In genomic region chr1:25487628-25488027, GRCh38 we compare ENCODE assay signal across 10 cellular contexts. TPM values are rescaled to one million over a fixed set of nuclear protein-coding genes. Genes with fewer than 3 reads are reported as not detected.
DNase-seq lines count a peak whose midpoint lies in the region; ATAC-seq, FAIRE-seq and TF ChIP-seq lines count a peak whose summit lies in the region.
"Had no signal": no experiment of that assay in that cellular context is flagged by ENCODE, and none has a peak within 500 bp of the region (broad histone marks: within the 10 kb centered on the region; RNA-seq: fewer than 3 reads in every experiment).

No MANE protein-coding gene starts in this region.

- H3K9me3 Mint-ChIP-seq in Calu3 (ENCODE audit: low read depth, unreplicated experiment) (no peaks in the 10 kb centered on the region), astrocyte (ENCODE audit: unreplicated experiment) (no peaks in the 10 kb centered on the region), nephron (no peaks in the 10 kb centered on the region)
- H3K9me3 Mint-ChIP-seq: brain had no signal

- H3K4me3 Mint-ChIP-seq in Calu3 (ENCODE audit: low read depth, unreplicated experiment) = no peak overlapping the region
- no peak overlapping the region for H3K4me3 Mint-ChIP-seq in astrocyte (ENCODE audit: unreplicated experiment)
- no peak overlapping the region for H3K4me3 Mint-ChIP-seq in nephron
- H3K4me3 Mint-ChIP-seq: brain had no signal

- H3K27ac Mint-ChIP-seq in Calu3 (ENCODE audit: unreplicated experiment) = no peak overlapping the region
- H3K27ac Mint-ChIP-seq in astrocyte (ENCODE audit: unreplicated experiment) = no peak overlapping the region
- H3K27ac Mint-ChIP-seq in nephron = no peak overlapping the region

- peaks cover 17% of the 10 kb centered on the region for H3K36me3 Mint-ChIP-seq in Calu3 (ENCODE audit: insufficient read depth, unreplicated experiment)
- peaks cover 9% of the 10 kb centered on the region for H3K36me3 Mint-ChIP-seq in astrocyte (ENCODE audit: low read depth, unreplicated experiment)
- H3K36me3 Mint-ChIP-seq in nephron (ENCODE audit: low read depth) = peaks cover 54% of the 10 kb centered on the region

- no peaks in the 10 kb centered on the region for H3K27me3 Mint-ChIP-seq in Calu3 (ENCODE audit: unreplicated experiment)
- H3K27me3 Mint-ChIP-seq in astrocyte (ENCODE audit: low read depth, unreplicated experiment) = no peaks in the 10 kb centered on the region
- no peaks in the 10 kb centered on the region for H3K27me3 Mint-ChIP-seq in nephron (ENCODE audit: low read depth)
- H3K27me3 Mint-ChIP-seq: brain had no signal

- no peaks in the 10 kb centered on the region for H3K4me1 Mint-ChIP-seq in Calu3 (ENCODE audit: low read depth, unreplicated experiment)
- no peaks in the 10 kb centered on the region for H3K4me1 Mint-ChIP-seq in astrocyte (ENCODE audit: low read depth, unreplicated experiment)
- peaks cover 4% of the 10 kb centered on the region for H3K4me1 Mint-ChIP-seq in nephron

- H3K27me3 ChIP-seq in MM.1S (replicated peaks; ENCODE audit: insufficient read depth, low read length) = no peaks in the 10 kb centered on the region
- no peaks in the 10 kb centered on the region for H3K27me3 ChIP-seq in astrocyte (ENCODE audit: insufficient read depth, low read length)

- DNase-seq in Calu3 (no peak), MM.1S (no peak), astrocyte (ENCODE audit: low read depth) (no peak), OCI-M2 (lab: John Stamatoyannopoulos, UW; ENCODE audit: unreplicated experiment) (no peak), cerebellar cortex (ENCODE audit: low spot score) (no peak), NCI-H526 treated with DMSO at 0.1 percent for 48 hours (lab: John Stamatoyannopoulos, UW) (no peak)
- DNase-seq: NCI-H226 had no signal

- no peaks in the 10 kb centered on the region for H3K9me2 ChIP-seq in MM.1S (replicated peaks; ENCODE audit: insufficient read depth, low read length)

- no TSS peak for BruUV-seq in Calu3 (replicated peaks; lab: Mats Ljungman, UMichigan)

- H2AFZ ChIP-seq in MM.1S (ENCODE audit: low read length) (no peak overlapping the region), astrocyte (ENCODE audit: low read depth, low read length) (no peak overlapping the region)

- no peak overlapping the region for H3K4me2 ChIP-seq in MM.1S (ENCODE audit: low read depth, low read length)
- H3K4me2 ChIP-seq in astrocyte (ENCODE audit: low read length) = no peak overlapping the region

- TF ChIP-seq CTCF in Calu3 (IDR thresholded peaks at IDR 0.05; ENCODE audit: unreplicated experiment) (peak; percentile 41), MM.1S (IDR thresholded peaks at IDR 0.05; ENCODE audit: low read length) (peak; percentile 72), astrocyte (IDR thresholded peaks at IDR 0.05; ENCODE audit: insufficient read depth, low read depth, low read length) (peak; percentile 45), nephron (IDR thresholded peaks at IDR 0.05; ENCODE audit: unreplicated experiment in 3 of 3) (peak; percentile 32 to 36 (median 36))

- H3K27ac ChIP-seq in MM.1S (ENCODE audit: low read length) = no peak overlapping the region
- no peak overlapping the region for H3K27ac ChIP-seq in astrocyte (ENCODE audit: low read depth, low read length)

- H3K36me3 ChIP-seq in MM.1S (replicated peaks; ENCODE audit: insufficient read depth, low read length) (no peaks in the 10 kb centered on the region; the same call in 1 of the 2 replicates), astrocyte (ENCODE audit: insufficient read depth, low read length) (peaks cover 28% of the 10 kb centered on the region)

- H4K20me1 ChIP-seq in MM.1S (ENCODE audit: insufficient read depth, low read length) = no peaks in the 10 kb centered on the region
- peaks cover 38% of the 10 kb centered on the region for H4K20me1 ChIP-seq in astrocyte (ENCODE audit: insufficient read depth, low read length)

- intact Hi-C loops in Calu3 (cut with micrococcal nuclease; ENCODE audit: unreplicated experiment) = no loop called here

- FAIRE-seq in astrocyte (lab: Jason Lieb, UNC) = no peak

- no peak for ATAC-seq in HG02571 (IDR thresholded peaks at IDR 0.05; ENCODE audit: unreplicated experiment)

- H3K4me1 ChIP-seq in MM.1S (ENCODE audit: low read length) (no peaks in the 10 kb centered on the region), astrocyte (ENCODE audit: insufficient read depth, low read length) (no peaks in the 10 kb centered on the region)

- no peaks in the 10 kb centered on the region for H3K9me3 ChIP-seq in MM.1S (replicated peaks; ENCODE audit: insufficient read depth, low read length)
- H3K9me3 ChIP-seq in astrocyte (ENCODE audit: insufficient read depth, low read depth, low read length) = no peaks in the 10 kb centered on the region

- H3K79me2 ChIP-seq in MM.1S (ENCODE audit: low read length) (no peaks in the 10 kb centered on the region), astrocyte (ENCODE audit: insufficient read depth, low read length) (peaks cover 2% of the 10 kb centered on the region)

- H3K4me3 ChIP-seq in MM.1S (ENCODE audit: low read length) (no peak overlapping the region), astrocyte (ENCODE audit: insufficient read depth, low read depth, low read length) (no peak overlapping the region)

- CTCF ChIA-PET in Calu3 (lab: Charles Lee) = no interaction called here

- no peak overlapping the region for H3K9ac ChIP-seq in MM.1S (ENCODE audit: low read length)
- no peak overlapping the region for H3K9ac ChIP-seq in astrocyte (ENCODE audit: low read length)

- H3F3A ChIP-seq in MM.1S (ENCODE audit: insufficient read depth, low read length) = no peaks in the 10 kb centered on the region

RNA-seq across cellular contexts. Expression of gene LDLRAP1, which starts 55.8 kb away (rescaled TPM):
- total RNA-seq in Calu3 (2022) (8.3 and 12.2 TPM in 2 replicates), astrocyte (7.9 and 8.0 TPM in 2 replicates)

RNA-seq across cellular contexts. Expression of gene MACO1, which starts 56.9 kb away (rescaled TPM):
- total RNA-seq in Calu3 (2022) = 14.1 and 16.4 TPM in 2 replicates
- total RNA-seq in astrocyte = 31.8 and 37.4 TPM in 2 replicates
